22 cellular contexts compared by ENCODE assay signal in the genomic region with DNA sequence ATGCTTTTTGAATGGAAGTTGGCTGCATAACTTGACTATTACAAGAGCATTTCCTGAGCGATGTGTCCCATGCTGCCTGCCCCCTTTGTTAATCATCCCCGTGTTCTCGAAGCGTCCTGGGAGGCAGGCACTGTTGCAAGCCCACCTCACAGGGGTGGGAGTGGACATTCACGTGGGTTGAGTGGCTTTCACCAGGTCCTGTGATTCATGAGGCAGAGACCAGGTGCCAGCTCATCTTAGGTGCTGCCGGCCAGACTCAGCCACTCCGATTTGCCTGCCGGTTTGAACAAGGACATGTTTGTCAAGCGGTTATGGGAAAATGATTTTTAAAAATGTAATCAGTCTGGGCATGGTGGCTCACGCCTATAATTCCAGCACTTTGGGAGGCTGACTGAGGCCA.
DNase-seq lines count a peak whose midpoint lies in the region; ATAC-seq, FAIRE-seq and TF ChIP-seq lines count a peak whose summit lies in the region.
"Had no signal": no experiment of that assay in that cellular context is flagged by ENCODE, and none has a peak within 500 bp of the region (broad histone marks: within the 10 kb centered on the region; RNA-seq: fewer than 3 reads in every experiment).

No MANE protein-coding gene starts in this region.

- FAIRE-seq in H1 (lab: Jason Lieb, UNC): no peak
- FAIRE-seq: GM12878, keratinocyte had no signal

- no peak for TF ChIP-seq POLR2A in H1 (IDR thresholded peaks at IDR 0.05; ENCODE audit: control extremely low read depth in 1 of 2, low read depth in 2 of 2, low read length in 2 of 2)

- peaks cover 18% of the 10 kb centered on the region for H3K4me1 Mint-ChIP-seq in neural crest cell
- H3K4me1 Mint-ChIP-seq: activated naive CD8-positive, alpha-beta T cell treated with anti-CD3 and anti-CD28 coated beads, Interleukin-2, amount 10 ng/mL, durations not matched to agents 7 days and 5 days had no signal

- peak overlapping the region; percentile 47 for H3K27ac Mint-ChIP-seq in neural crest cell (ENCODE audit: unreplicated experiment)
- H3K27ac Mint-ChIP-seq: activated naive CD8-positive, alpha-beta T cell treated with anti-CD3 and anti-CD28 coated beads, Interleukin-2, amount 10 ng/mL, durations not matched to agents 7 days and 5 days; CD8-positive, alpha-beta T cell; stimulated activated effector memory CD8-positive, alpha-beta T cell treated with anti-CD3 and anti-CD28 coated beads, Interleukin-12 subunit alpha, Interleukin-12 subunit beta, amount 100 ng/mL, for 72 hours had no signal

- ATAC-seq in left lung (no peak), HG03045 (IDR thresholded peaks at IDR 0.05; ENCODE audit: unreplicated experiment) (no peak)
- ATAC-seq: CD8-positive, alpha-beta T cell; GM12878; stimulated activated effector memory CD8-positive, alpha-beta T cell treated with anti-CD3 and anti-CD28 coated beads, Interleukin-12 subunit alpha, Interleukin-12 subunit beta, amount 100 ng/mL, for 72 hours had no signal

- H3K4me3 Mint-ChIP-seq in neural crest cell: no peak overlapping the region
- H3K4me3 Mint-ChIP-seq: activated naive CD8-positive, alpha-beta T cell treated with anti-CD3 and anti-CD28 coated beads, Interleukin-2, amount 10 ng/mL, durations not matched to agents 7 days and 5 days; CD8-positive, alpha-beta T cell; stimulated activated effector memory CD8-positive, alpha-beta T cell treated with anti-CD3 and anti-CD28 coated beads, Interleukin-12 subunit alpha, Interleukin-12 subunit beta, amount 100 ng/mL, for 72 hours had no signal

- H2BK20ac ChIP-seq in H1 (ENCODE audit: low read length): no peak overlapping the region

- no peak overlapping the region for H3K56ac ChIP-seq in H1 (replicated peaks; ENCODE audit: insufficient read length, low read depth, low read length)

- H3K36me3 Mint-ChIP-seq in neural crest cell (ENCODE audit: low read depth): peaks cover 15% of the 10 kb centered on the region
- H3K36me3 Mint-ChIP-seq: activated naive CD8-positive, alpha-beta T cell treated with anti-CD3 and anti-CD28 coated beads, Interleukin-2, amount 10 ng/mL, durations not matched to agents 7 days and 5 days; CD8-positive, alpha-beta T cell had no signal

- H3K36me3 ChIP-seq in H1 (ENCODE audit: control insufficient read depth in 2 of 4, insufficient read depth in 4 of 4, low read length in 3 of 4) (peaks cover 18 to 61% (median 50%) of the 10 kb centered on the region in 4 experiments), left lung (peaks cover 4 to 34% of the 10 kb centered on the region in 2 donors)

- no peak overlapping the region for H3K9ac ChIP-seq in H1 (replicated peaks in 1 of 4; ENCODE audit: extremely low read depth in 1 of 4, low read depth in 3 of 4, low read length in 3 of 4)

- no peaks in the 10 kb centered on the region for H3K9me3 Mint-ChIP-seq in neural crest cell
- H3K9me3 Mint-ChIP-seq: activated naive CD8-positive, alpha-beta T cell treated with anti-CD3 and anti-CD28 coated beads, Interleukin-2, amount 10 ng/mL, durations not matched to agents 7 days and 5 days; CD8-positive, alpha-beta T cell; stimulated activated effector memory CD8-positive, alpha-beta T cell treated with anti-CD3 and anti-CD28 coated beads, Interleukin-12 subunit alpha, Interleukin-12 subunit beta, amount 100 ng/mL, for 72 hours had no signal

- POLR2A ChIA-PET in RWPE1 (lab: Yijun Ruan, JAX; ENCODE audit: low non-redundant PET) (no interaction called here), H1 (lab: Charles Lee; ENCODE audit: partially characterized antibody) (interaction anchor here (1.0 to 1.3 kb wide), 2 partner anchors 11 to 107 kb away, joined by 3 to 4 read pairs; no protein-coding TSS in a partner anchor)

- no peaks in the 10 kb centered on the region; the same call in 1 of the 2 replicates for H3K79me1 ChIP-seq in H1 (ENCODE audit: low read depth, low read length)

- H3K4me3 ChIP-seq in H1 (ENCODE audit: extremely low read depth in 1 of 4, insufficient read depth in 2 of 4, low read depth in 3 of 4, low read length in 4 of 4): no peak overlapping the region
- H3K4me3 ChIP-seq in left lung: no peak overlapping the region
- H3K4me3 ChIP-seq: cardiac muscle cell, GM12878 had no signal

- TF ChIP-seq CTCF in RWPE1 (conservative IDR thresholded peaks at IDR 0.05; ENCODE audit: low read depth): no peak
- TF ChIP-seq CTCF in H1 (IDR thresholded peaks at IDR 0.05; ENCODE audit: control extremely low read depth in 1 of 3, insufficient read depth in 1 of 3, low read depth in 1 of 3, low read length in 3 of 3): no peak
- no peak for TF ChIP-seq CTCF in neural crest cell (conservative IDR thresholded peaks at IDR 0.05)
- TF ChIP-seq CTCF in left lung (IDR thresholded peaks at IDR 0.05): no peak

- H3K27me3 ChIP-seq in H1 (replicated peaks in 1 of 4; ENCODE audit: control insufficient read depth in 3 of 4, extremely low read depth in 1 of 4, insufficient read depth in 3 of 4, low read length in 3 of 4) (no peaks in the 10 kb centered on the region), left lung (no peaks in the 10 kb centered on the region)
- H3K27me3 ChIP-seq: cardiac muscle cell had no signal

- no peak overlapping the region for H2AK5ac ChIP-seq in H1 (ENCODE audit: low read depth, low read length)

- H3K79me2 ChIP-seq in H1 (ENCODE audit: control insufficient read depth in 1 of 2, insufficient read depth in 2 of 2, low read length in 2 of 2): peaks cover 0 to 41% of the 10 kb centered on the region in 2 experiments; a peak in 2 of 4 replicates

- peaks cover 0 to 3% of the 10 kb centered on the region in 2 experiments for H4K20me1 ChIP-seq in H1 (replicated peaks in 1 of 2; ENCODE audit: control insufficient read depth in 1 of 2, insufficient read depth in 2 of 2, low read length in 2 of 2)

- H2BK12ac ChIP-seq in H1 (ENCODE audit: low read depth, low read length): no peak overlapping the region

- no peak for TF ChIP-seq RAD21 in H1 (IDR thresholded peaks at IDR 0.05 in 1 of 2, conservative IDR thresholded peaks at IDR 0.05 in 1 of 2; ENCODE audit: low read depth in 2 of 2, low read length in 2 of 2)

- H4K91ac ChIP-seq in H1 (replicated peaks; ENCODE audit: insufficient read length, low read length): no peak overlapping the region

- H3K4me1 ChIP-seq in H1 (replicated peaks in 1 of 4; ENCODE audit: control insufficient read depth in 3 of 4, insufficient read depth in 4 of 4, low read length in 3 of 4): no peaks in the 10 kb centered on the region
- peaks cover 3 to 5% of the 10 kb centered on the region in 2 donors for H3K4me1 ChIP-seq in left lung

- H2AFZ ChIP-seq in H1 (ENCODE audit: low read length): no peak overlapping the region

- WGBS in H1 (ENCODE audit: extremely low coverage in 1 of 2, insufficient coverage in 1 of 2, insufficient read length in 1 of 2, insufficient replicate concordance in 2 of 2, low coverage in 1 of 2, low lambda C conversion rate in 2 of 2, missing lambda C conversion rate in 1 of 2), 2 experiments: 93% methylated on average over 10 of the region's 10 CpGs; no CpG with 5 or more reads in 1 of the 2 experiments

- DNase-seq in RWPE1 (ENCODE audit: low spot score) (no peak), H1 (ENCODE audit: low read depth in 1 of 2, low spot score in 2 of 2) (no peak), neural crest cell (ENCODE audit: low read depth, low spot score) (no peak), left lung (no peak), NCI-H1048 (lab: John Stamatoyannopoulos, UW) (no peak), NCI-H146 treated with DMSO at 0.1 percent for 48 hours (lab: John Stamatoyannopoulos, UW; ENCODE audit: unreplicated experiment) (no peak)
- DNase-seq: activated CD4-positive, alpha-beta T cell treated with anti-CD3 and anti-CD28 coated beads for 48 hours; activated naive CD8-positive, alpha-beta T cell treated with anti-CD3 and anti-CD28 coated beads, Interleukin-2, amount 10 ng/mL, durations not matched to agents 7 days and 5 days; CD8-positive, alpha-beta T cell; foreskin melanocyte; Kasumi-1; mammary epithelial cell; NCI-H1417; NCI-H2171 treated with DMSO at 0.1 percent for 48 hours; NCI-H748 treated with DMSO at 0.1 percent for 48 hours; SIG-M5; T-helper 1 cell had no signal

- H2BK5ac ChIP-seq in H1 (ENCODE audit: low read depth, low read length): no peak overlapping the region

- H3K27ac ChIP-seq in RWPE1 (peak overlapping the region; percentile 10; the same call in 1 of the 2 replicates), H1 (ENCODE audit: low read depth, low read length) (no peak overlapping the region), left lung (no peak overlapping the region)
- H3K27ac ChIP-seq: cardiac muscle cell had no signal

- TF ChIP-seq EP300 in H1 (IDR thresholded peaks at IDR 0.05; ENCODE audit: borderline replicate concordance in 1 of 2, low read depth in 2 of 2, low read length in 2 of 2): no peak

- no peak overlapping the region for H2BK15ac ChIP-seq in H1 (ENCODE audit: low read length)

- intact Hi-C loops in left lung (cut with DNase I): no loop called here

- H3K9me3 ChIP-seq in H1 (ENCODE audit: insufficient read depth in 2 of 2, low read depth in 1 of 2, low read length in 1 of 2): no peaks in the 10 kb centered on the region
- H3K9me3 ChIP-seq in left lung: no peaks in the 10 kb centered on the region

- CTCF ChIA-PET in RWPE1 (lab: Yijun Ruan, JAX) (interaction anchor here (0.7 kb wide), 1 partner anchor 8 kb away, joined by 3 read pairs; no protein-coding TSS in a partner anchor), H1 (lab: Charles Lee; ENCODE audit: partially characterized antibody) (interaction anchor here (1.0 to 1.1 kb wide), 2 partner anchors 195 to 204 kb away, joined by 4 to 5 read pairs; no protein-coding TSS in a partner anchor)

- H4K5ac ChIP-seq in H1 (ENCODE audit: insufficient read length, low read depth, low read length): peak overlapping the region; percentile 2

- no peaks in the 10 kb centered on the region for H3K27me3 Mint-ChIP-seq in neural crest cell (ENCODE audit: low read depth)

- no peak overlapping the region for H3K4me2 ChIP-seq in H1 (ENCODE audit: insufficient read depth in 1 of 2, low read depth in 2 of 2, low read length in 2 of 2)

- no peak overlapping the region for H2BK120ac ChIP-seq in H1 (replicated peaks; ENCODE audit: low read depth, low read length)

- H3K18ac ChIP-seq in H1 (ENCODE audit: extremely low read depth, low read length): no peak overlapping the region

- H3K23me2 ChIP-seq in H1 (ENCODE audit: low read depth, low read length): no peaks in the 10 kb centered on the region

- H3K4ac ChIP-seq in H1 (replicated peaks; ENCODE audit: insufficient read length, low read depth, low read length): no peak overlapping the region

- no peak overlapping the region for H3K23ac ChIP-seq in H1 (ENCODE audit: insufficient read length)

- no peak overlapping the region for H3K14ac ChIP-seq in H1 (ENCODE audit: insufficient read length)

- H4K8ac ChIP-seq in H1 (ENCODE audit: extremely low read depth, insufficient read depth, low read length): no peak overlapping the region

TF ChIP-seq in H1, 55 proteins besides CTCF, POLR2A, EP300 and RAD21 (continues in another document):
- TF ChIP-seq GABPA (IDR thresholded peaks at IDR 0.05; ENCODE audit: borderline replicate concordance, insufficient read depth, low read length) (no peak), ASH2L (IDR thresholded peaks at IDR 0.05; ENCODE audit: low read length) (no peak)
- TF ChIP-seq, protein P1, sequence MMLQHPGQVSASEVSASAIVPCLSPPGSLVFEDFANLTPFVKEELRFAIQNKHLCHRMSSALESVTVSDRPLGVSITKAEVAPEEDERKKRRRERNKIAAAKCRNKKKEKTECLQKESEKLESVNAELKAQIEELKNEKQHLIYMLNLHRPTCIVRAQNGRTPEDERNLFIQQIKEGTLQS (IDR thresholded peaks at IDR 0.05; ENCODE audit: insufficient read depth, low read depth, low read length): no peak
